ENCODE assay signal across 1 cellular context in genomic region chr1:8599813-8600212, GRCh38.
TF ChIP-seq lines count a peak whose summit lies in the region.

No MANE protein-coding gene starts in this region.

TF ChIP-seq in WTC11, 78 proteins besides CTCF, POLR2A, EP300 and RAD21 (continued from another document):
- no peak for TF ChIP-seq FOXP4 (CRISPR knock-in tag; IDR thresholded peaks at IDR 0.05)
- TF ChIP-seq STAT6 (CRISPR knock-in tag; conservative IDR thresholded peaks at IDR 0.05; ENCODE audit: low read depth): no peak
- TF ChIP-seq CREM (CRISPR knock-in tag; IDR thresholded peaks at IDR 0.05): no peak
- TF ChIP-seq IRF1 (CRISPR knock-in tag; IDR thresholded peaks at IDR 0.05): no peak
- no peak for TF ChIP-seq ZSCAN18 (CRISPR knock-in tag; IDR thresholded peaks at IDR 0.05)
- TF ChIP-seq MYBL2 (CRISPR knock-in tag; IDR thresholded peaks at IDR 0.05): no peak
- no peak for TF ChIP-seq GTF2I (CRISPR knock-in tag; conservative IDR thresholded peaks at IDR 0.05)
- TF ChIP-seq USF2 (CRISPR knock-in tag; IDR thresholded peaks at IDR 0.05): no peak
- TF ChIP-seq SMAD3 (CRISPR knock-in tag; IDR thresholded peaks at IDR 0.05; ENCODE audit: borderline replicate concordance): no peak
